Comparison of ENCODE assay signal across 9 cellular contexts in genomic region chr5:88833371-88834107, GRCh38. TPM values are rescaled to one million over a fixed set of nuclear protein-coding genes. Genes with fewer than 3 reads are reported as not detected.
DNase-seq lines count a peak whose midpoint lies in the region; ATAC-seq and TF ChIP-seq lines count a peak whose summit lies in the region.
"Had no signal": no experiment of that assay in that cellular context is flagged by ENCODE, and none has a peak within 500 bp of the region (broad histone marks: within the 10 kb centered on the region; RNA-seq: fewer than 3 reads in every experiment).

No MANE protein-coding gene starts in this region.

- no peaks in the 10 kb centered on the region for H3K36me3 ChIP-seq in esophagus squamous epithelium
- no peaks in the 10 kb centered on the region for H3K36me3 ChIP-seq in gastrocnemius medialis
- no peaks in the 10 kb centered on the region for H3K36me3 ChIP-seq in trophoblast cell (ENCODE audit: control insufficient read depth in 1 of 2, insufficient read depth in 2 of 2, low read length in 2 of 2)

- in situ Hi-C loops in gastrocnemius medialis (cut with MboI; ENCODE audit: low sequenced_read_pairs in 4 of 4) = no loop called here

- H3K23ac ChIP-seq in trophoblast cell (ENCODE audit: low read length) = no peak overlapping the region

- no peak overlapping the region for H2BK5ac ChIP-seq in trophoblast cell (ENCODE audit: low read depth, low read length, poor library complexity)

- H2AK5ac ChIP-seq in trophoblast cell (ENCODE audit: low read length) = no peak overlapping the region

- 34 to 40% methylated on average over 6 of the region's 6 CpGs for WGBS in esophagus squamous epithelium, 2 donors
- WGBS in trophoblast cell (ENCODE audit: extremely low coverage, insufficient coverage, insufficient read length) = no CpG with 5 or more reads among the region's 6 CpGs

- H3K4me1 ChIP-seq in esophagus squamous epithelium (peaks cover 0 to 48% (median 5%) of the 10 kb centered on the region in 3 donors), gastrocnemius medialis (peaks cover 85 to 86% of the 10 kb centered on the region in 2 donors), trophoblast cell (ENCODE audit: control insufficient read depth in 1 of 2, insufficient read depth in 2 of 2, low read length in 2 of 2) (no peaks in the 10 kb centered on the region)

- peak overlapping the region in 1 of 4 donors; percentile 12 for H3K4me3 ChIP-seq in esophagus squamous epithelium
- peak overlapping the region; percentile 19 to 32 (median 22) for H3K4me3 ChIP-seq in gastrocnemius medialis
- no peak overlapping the region for H3K4me3 ChIP-seq in trophoblast cell (ENCODE audit: low read depth, low read length)

- H3K9me3 Mint-ChIP-seq in HFFc6 (no peaks in the 10 kb centered on the region), T-cell (no peaks in the 10 kb centered on the region)
- H3K9me3 Mint-ChIP-seq: immature natural killer cell had no signal

- no peak overlapping the region for H3K9ac ChIP-seq in trophoblast cell (ENCODE audit: low read length)

- no peak overlapping the region for H3K4ac ChIP-seq in trophoblast cell (ENCODE audit: low read depth, low read length)

- H3K36me3 Mint-ChIP-seq in HFFc6 (ENCODE audit: low read depth) (no peaks in the 10 kb centered on the region), T-cell (no peaks in the 10 kb centered on the region)
- H3K36me3 Mint-ChIP-seq: immature natural killer cell had no signal

- TF ChIP-seq CTCF in HFFc6 (IDR thresholded peaks at IDR 0.05) = no peak
- TF ChIP-seq CTCF in esophagus squamous epithelium (IDR thresholded peaks at IDR 0.05) = no peak
- TF ChIP-seq CTCF in gastrocnemius medialis (IDR thresholded peaks at IDR 0.05 in 4 of 5, conservative IDR thresholded peaks at IDR 0.05 in 1 of 5) = no peak

- ATAC-seq in T-cell (replicated peaks in 1 of 4) = peak in 2 of 4 experiments; percentile 66 to 94
- ATAC-seq in gastrocnemius medialis = peak; percentile 58 to 67

- H2BK12ac ChIP-seq in trophoblast cell (ENCODE audit: low read length) = no peak overlapping the region

- peak overlapping the region in 3 of 4 donors; percentile 70 to 75 (median 74) for H3K27ac ChIP-seq in esophagus squamous epithelium
- peak overlapping the region; percentile 84 to 90 (median 87) for H3K27ac ChIP-seq in gastrocnemius medialis
- H3K27ac ChIP-seq in trophoblast cell (ENCODE audit: low read depth, low read length) = no peak overlapping the region

- no peak overlapping the region for H3K4me2 ChIP-seq in trophoblast cell (ENCODE audit: low read length)

- no peak overlapping the region for H4K8ac ChIP-seq in trophoblast cell (ENCODE audit: low read depth, low read length)

- H3K4me3 Mint-ChIP-seq in HFFc6 (peak overlapping the region; percentile 69), T-cell (no peak overlapping the region)

- H4K12ac ChIP-seq in trophoblast cell (ENCODE audit: low read depth, low read length) = no peak overlapping the region

- no peak overlapping the region for H2AFZ ChIP-seq in trophoblast cell (ENCODE audit: insufficient read depth, low read length, poor library complexity)

- H3K27me3 ChIP-seq in esophagus squamous epithelium (no peaks in the 10 kb centered on the region), gastrocnemius medialis (no peaks in the 10 kb centered on the region), trophoblast cell (ENCODE audit: insufficient read depth, low read length) (no peaks in the 10 kb centered on the region)

- POLR2A ChIA-PET in T-cell (lab: Charles Lee) = no interaction called here

- peak overlapping the region; percentile 53 for H3K27ac Mint-ChIP-seq in HFFc6
- H3K27ac Mint-ChIP-seq in T-cell = no peak overlapping the region
- H3K27ac Mint-ChIP-seq: immature natural killer cell had no signal

- no peaks in the 10 kb centered on the region for H3K79me2 ChIP-seq in trophoblast cell (ENCODE audit: control insufficient read depth, insufficient read depth, low read length, poor library complexity)

- H4K91ac ChIP-seq in trophoblast cell (ENCODE audit: low read depth, low read length) = no peak overlapping the region

- intact Hi-C loops in esophagus squamous epithelium (cut with DNase I) = loop anchor here (10.0 kb wide), 1 partner anchor 51 kb away; the partner anchor contains the start of gene MEF2C
- intact Hi-C loops in gastrocnemius medialis (cut with DNase I; ENCODE audit: low total_unique reads) = loop anchor here (2.0 kb wide), 1 partner anchor 49 kb away; the partner anchor contains the start of gene MEF2C

- TF ChIP-seq POLR2A in GM15510 (IDR thresholded peaks at IDR 0.05; ENCODE audit: borderline replicate concordance, extremely low read depth, insufficient read length) (peak; percentile 26), esophagus squamous epithelium (IDR thresholded peaks at IDR 0.05) (no peak), gastrocnemius medialis (IDR thresholded peaks at IDR 0.05) (no peak)

- H3K4me1 Mint-ChIP-seq in HFFc6 (ENCODE audit: low read depth) = peaks cover 36% of the 10 kb centered on the region
- H3K4me1 Mint-ChIP-seq in T-cell = peaks cover 21 to 31% (median 29%) of the 10 kb centered on the region in 3 donors

- H3K18ac ChIP-seq in trophoblast cell (ENCODE audit: low read length) = no peak overlapping the region

- no peak overlapping the region for H3K14ac ChIP-seq in trophoblast cell (ENCODE audit: low read length)

- H3K79me1 ChIP-seq in trophoblast cell (ENCODE audit: low read length) = no peaks in the 10 kb centered on the region

- DNase-seq in HFFc6 (peak; percentile 20), T-cell (peak in 21 of 34 experiments; percentile 1 to 50 (median 10)), esophagus squamous epithelium (lab: John Stamatoyannopoulos, UW) (no peak), gastrocnemius medialis (peak in 1 of 2 donors; percentile 43), NCI-H748 (lab: John Stamatoyannopoulos, UW; ENCODE audit: unreplicated experiment) (no peak), trophoblast cell (no peak)
- no peak for DNase-seq in effector CD8-positive, alpha-beta T cell (lab: John Stamatoyannopoulos, UW)

- no peaks in the 10 kb centered on the region for H3K9me3 ChIP-seq in esophagus squamous epithelium
- no peaks in the 10 kb centered on the region for H3K9me3 ChIP-seq in gastrocnemius medialis
- H3K9me3 ChIP-seq in trophoblast cell (ENCODE audit: insufficient read depth, low read depth, low read length) = no peaks in the 10 kb centered on the region

- CTCF ChIA-PET in T-cell (lab: Charles Lee) = no interaction called here

- no peak overlapping the region for H2BK120ac ChIP-seq in trophoblast cell (ENCODE audit: insufficient read depth, low read length, poor library complexity)

- H3K27me3 Mint-ChIP-seq in HFFc6 (ENCODE audit: insufficient read depth) (peaks cover 2% of the 10 kb centered on the region; the same call in 1 of the 2 replicates), T-cell (no peaks in the 10 kb centered on the region)

RNA-seq across cellular contexts. Expression of gene MEF2C, which starts 49.4 kb away (rescaled TPM):
- 10 to 100 TPM in 1 of 6 experiments, 1 to 10 TPM in 5; 3.6 to 12.6 (median 9.2) TPM for total RNA-seq in HFFc6 (2021; fragmentation: NEBNext Ultra II Directional; extraction: Animal tissue kit (Norgen Biotek cat#: 25700))
- 1 to 10 TPM; 2.5 to 9.4 (median 4.4) TPM for total RNA-seq in T-cell
- total RNA-seq in esophagus squamous epithelium = 10 to 100 TPM in 2 of 4 donors, 1 to 10 TPM in 2; 3.1 to 17.5 (median 9.9) TPM
- total RNA-seq in gastrocnemius medialis = 100 to 1,000 TPM in 3 of 4 donors, 10 to 100 TPM in 1; 63.8 to 192 (median 128) TPM
- 6.4 and 7.1 TPM in 2 replicates for polyA plus RNA-seq in trophoblast cell (2013)

Comparison
In these comparisons a context has a peak if more than half of its experiments do, and no peak if none do; other contexts are left out.
1. DNase-seq: peak in HFFc6 (single experiment) and T-cell (21 of 34); none in esophagus squamous epithelium (single experiment), NCI-H748 (single experiment), effector CD8-positive, alpha-beta T cell (single experiment) and trophoblast cell (0 of 2).